In genomic region chr19:10270616-10271394, GRCh38 we compare ENCODE assay signal across 8 cellular contexts. TPM values are rescaled to one million over a fixed set of nuclear protein-coding genes. Genes with fewer than 3 reads are reported as not detected.
DNase-seq lines count a peak whose midpoint lies in the region; ATAC-seq and TF ChIP-seq lines count a peak whose summit lies in the region.

Gene ICAM1 (plus strand): TSS chr19:10271120. CDS start chr19:10271160, 40 bp downstream.

- H3K27me3 Mint-ChIP-seq in activated CD8-positive, alpha-beta T cell treated with anti-CD3 and anti-CD28 coated beads for 36 hours = no peaks in the 10 kb centered on the region
- H3K27me3 Mint-ChIP-seq in mesothelial cell of epicardium (ENCODE audit: low read depth) = peaks cover 50% of the 10 kb centered on the region
- H3K27me3 Mint-ChIP-seq in stimulated activated naive B cell treated with anti-CD40 and anti-IgM and Interleukin-4, amounts not matched to agents 10 μg/mL and 1 μg/mL and 100 μg/mL, for 72 hours = no peaks in the 10 kb centered on the region

- H3K36me3 Mint-ChIP-seq in activated CD8-positive, alpha-beta T cell treated with anti-CD3 and anti-CD28 coated beads for 36 hours (ENCODE audit: low read depth) = peaks cover 31% of the 10 kb centered on the region
- no peaks in the 10 kb centered on the region for H3K36me3 Mint-ChIP-seq in mesothelial cell of epicardium
- H3K36me3 Mint-ChIP-seq in stimulated activated naive B cell treated with anti-CD40 and anti-IgM and Interleukin-4, amounts not matched to agents 10 μg/mL and 1 μg/mL and 100 μg/mL, for 72 hours = peaks cover 25 to 37% of the 10 kb centered on the region in 2 donors

- POLR2A ChIA-PET in activated CD8-positive, alpha-beta T cell treated with anti-CD3 and anti-CD28 coated beads for 36 hours (lab: Charles Lee) = interaction anchor here (0.6 to 8.0 kb wide), 26 partner anchors 9 to 295 kb away, joined by 3 to 107 read pairs (median 6); partner anchors contain the start of genes CDC37, DNMT1, FDX2 and ICAM4

- peaks cover 19% of the 10 kb centered on the region for H3K4me1 ChIP-seq in effector memory CD4-positive, alpha-beta T cell (ENCODE audit: control insufficient read depth, insufficient read depth, low read length, poor library complexity, severe bottlenecking)

- CTCF ChIA-PET in activated CD8-positive, alpha-beta T cell treated with anti-CD3 and anti-CD28 coated beads for 36 hours (lab: Charles Lee) = interaction anchor here (0.7 to 8.8 kb wide), 26 partner anchors 10 to 339 kb away, joined by 3 to 286 read pairs (median 4); partner anchors contain the start of genes CDC37, FDX2, ICAM4 and ICAM5

- H3K9me3 ChIP-seq in effector memory CD4-positive, alpha-beta T cell (ENCODE audit: control insufficient read depth, low read length) = no peaks in the 10 kb centered on the region

- H3K27ac ChIP-seq in effector memory CD4-positive, alpha-beta T cell (ENCODE audit: insufficient read depth, low read length, poor library complexity, severe bottlenecking) = peak within 1 kb of the TSS; percentile 77

- H3K4me3 ChIP-seq in GM06990 (replicated peaks; ENCODE audit: low read depth, low read length) = peak within 1 kb of the TSS; percentile 93
- H3K4me3 ChIP-seq in H7 (ENCODE audit: insufficient read depth, low read depth, low read length) = peak within 1 kb of the TSS; percentile 40
- peak within 1 kb of the TSS; percentile 72 for H3K4me3 ChIP-seq in effector memory CD4-positive, alpha-beta T cell (ENCODE audit: insufficient read depth, low read depth, low read length, poor library complexity, severe bottlenecking)

- H3K36me3 ChIP-seq in GM06990 (ENCODE audit: control insufficient read depth, insufficient read depth, low read length) = peaks cover 15% of the 10 kb centered on the region
- no peaks in the 10 kb centered on the region for H3K36me3 ChIP-seq in H7 (replicated peaks; ENCODE audit: control insufficient read depth, insufficient read depth, low read length)
- peaks cover 6% of the 10 kb centered on the region for H3K36me3 ChIP-seq in effector memory CD4-positive, alpha-beta T cell (ENCODE audit: control insufficient read depth, insufficient read depth, low read length)

- H3K9me3 Mint-ChIP-seq in activated CD8-positive, alpha-beta T cell treated with anti-CD3 and anti-CD28 coated beads for 36 hours = no peaks in the 10 kb centered on the region
- H3K9me3 Mint-ChIP-seq in mesothelial cell of epicardium = no peaks in the 10 kb centered on the region
- H3K9me3 Mint-ChIP-seq in stimulated activated naive B cell treated with anti-CD40 and anti-IgM and Interleukin-4, amounts not matched to agents 10 μg/mL and 1 μg/mL and 100 μg/mL, for 72 hours = no peaks in the 10 kb centered on the region

- peak within 1 kb of the TSS; percentile 89 for H3K27ac Mint-ChIP-seq in activated CD8-positive, alpha-beta T cell treated with anti-CD3 and anti-CD28 coated beads for 36 hours
- no peak within 1 kb of the TSS for H3K27ac Mint-ChIP-seq in mesothelial cell of epicardium
- H3K27ac Mint-ChIP-seq in stimulated activated naive B cell treated with anti-CD40 and anti-IgM and Interleukin-4, amounts not matched to agents 10 μg/mL and 1 μg/mL and 100 μg/mL, for 72 hours = peak within 1 kb of the TSS; percentile 99

- peak; percentile 5 for TF ChIP-seq CTCF in GM06990 (IDR thresholded peaks at IDR 0.05; ENCODE audit: insufficient read depth, low read length, poor library complexity, severe bottlenecking)
- TF ChIP-seq CTCF in activated CD8-positive, alpha-beta T cell treated with anti-CD3 and anti-CD28 coated beads for 36 hours (IDR thresholded peaks at IDR 0.05) = no peak
- TF ChIP-seq CTCF in mesothelial cell of epicardium (IDR thresholded peaks at IDR 0.05; ENCODE audit: unreplicated experiment) = no peak

- DNase-seq in GM06990 (ENCODE audit: extremely low read depth, insufficient read length) = peak; percentile 88
- DNase-seq in H7 = peak; percentile 93
- peak; percentile 4 for DNase-seq in NCI-H2171 (lab: John Stamatoyannopoulos, UW)
- peak; percentile 90 for DNase-seq in activated CD8-positive, alpha-beta T cell treated with anti-CD3 and anti-CD28 coated beads for 36 hours
- DNase-seq in effector memory CD4-positive, alpha-beta T cell = peak; percentile 54 to 71 (median 68)
- DNase-seq in mesothelial cell of epicardium (ENCODE audit: low spot score in 2 of 2, unreplicated experiment in 2 of 2) = no peak
- peak; percentile 86 for DNase-seq in stimulated activated naive B cell treated with anti-CD40 and anti-IgM and Interleukin-4, amounts not matched to agents 10 μg/mL and 1 μg/mL and 100 μg/mL, for 72 hours
- no peak for DNase-seq in cerebellum (ENCODE audit: low spot score)

- intact Hi-C loops in activated CD8-positive, alpha-beta T cell treated with anti-CD3 and anti-CD28 coated beads for 36 hours (cut with micrococcal nuclease) = no loop called here

- ATAC-seq in activated CD8-positive, alpha-beta T cell treated with anti-CD3 and anti-CD28 coated beads for 36 hours = peak; percentile 62
- ATAC-seq in stimulated activated naive B cell treated with anti-CD40 and anti-IgM and Interleukin-4, amounts not matched to agents 10 μg/mL and 1 μg/mL and 100 μg/mL, for 72 hours (replicated peaks) = peak; percentile 65 to 67

- peaks cover 24% of the 10 kb centered on the region for H3K4me1 Mint-ChIP-seq in activated CD8-positive, alpha-beta T cell treated with anti-CD3 and anti-CD28 coated beads for 36 hours (ENCODE audit: low read depth)
- H3K4me1 Mint-ChIP-seq in mesothelial cell of epicardium = no peaks in the 10 kb centered on the region
- peaks cover 26 to 47% of the 10 kb centered on the region in 2 donors for H3K4me1 Mint-ChIP-seq in stimulated activated naive B cell treated with anti-CD40 and anti-IgM and Interleukin-4, amounts not matched to agents 10 μg/mL and 1 μg/mL and 100 μg/mL, for 72 hours

- H3K27me3 ChIP-seq in GM06990 (replicated peaks; ENCODE audit: control insufficient read depth, insufficient read depth, low read length) (no peaks in the 10 kb centered on the region), H7 (ENCODE audit: control insufficient read depth, insufficient read depth, low read length) (peaks cover 31% of the 10 kb centered on the region)
- no peaks in the 10 kb centered on the region for H3K27me3 ChIP-seq in effector memory CD4-positive, alpha-beta T cell (replicated peaks; ENCODE audit: control insufficient read depth, insufficient read depth, low read length, poor library complexity, severe bottlenecking)

- H3K4me3 Mint-ChIP-seq in activated CD8-positive, alpha-beta T cell treated with anti-CD3 and anti-CD28 coated beads for 36 hours = peak within 1 kb of the TSS; percentile 85
- H3K4me3 Mint-ChIP-seq in mesothelial cell of epicardium = peak within 1 kb of the TSS; percentile 55
- peak within 1 kb of the TSS; percentile 94 to 97 for H3K4me3 Mint-ChIP-seq in stimulated activated naive B cell treated with anti-CD40 and anti-IgM and Interleukin-4, amounts not matched to agents 10 μg/mL and 1 μg/mL and 100 μg/mL, for 72 hours

RNA-seq across cellular contexts. Expression of gene ICAM1, which starts in this region (rescaled TPM):
- total RNA-seq in H7 (2014; rRNA removed; shearing (Covaris generic)) = 2.8 and 6.1 TPM in 2 replicates
- total RNA-seq in activated CD8-positive, alpha-beta T cell treated with anti-CD3 and anti-CD28 coated beads for 36 hours = 10 to 100 TPM; 35.5 to 37.2 TPM
- total RNA-seq in mesothelial cell of epicardium = 9.0 to 11.6 TPM (median 9.6 TPM) in 3 replicates
- 2.7 TPM for total RNA-seq in cerebellum

Comparison
In these comparisons a context has a peak if more than half of its experiments do, and no peak if none do; other contexts are left out.
1. DNase-seq: peak in GM06990 (single experiment), H7 (single experiment), NCI-H2171 (single experiment), activated CD8-positive, alpha-beta T cell treated with anti-CD3 and anti-CD28 coated beads for 36 hours (single experiment), effector memory CD4-positive, alpha-beta T cell (3 of 3) and stimulated activated naive B cell treated with anti-CD40 and anti-IgM and Interleukin-4, amounts not matched to agents 10 μg/mL and 1 μg/mL and 100 μg/mL, for 72 hours (single experiment); none in mesothelial cell of epicardium (0 of 2) and cerebellum (single experiment).
2. H3K4me3 ChIP-seq: peak in every context shown above with its lines; median percentile 93 in GM06990; 72 in effector memory CD4-positive, alpha-beta T cell; 40 in H7.
3. Peak in every context shown above with its lines, with median percentiles within 50 percentile points of each other: H3K4me3 Mint-ChIP-seq.